Comparison of ENCODE assay signal across 25 cellular contexts in genomic region chr20:58911309-58911708, GRCh38. TPM values are rescaled to one million over a fixed set of nuclear protein-coding genes. Genes with fewer than 3 reads are reported as not detected.
DNase-seq lines count a peak whose midpoint lies in the region; ATAC-seq, FAIRE-seq and TF ChIP-seq lines count a peak whose summit lies in the region.
"Had no signal": no experiment of that assay in that cellular context is flagged by ENCODE, and none has a peak within 500 bp of the region (broad histone marks: within the 10 kb centered on the region; RNA-seq: fewer than 3 reads in every experiment).

No MANE protein-coding gene starts in this region.

- BruUV-seq in GM12878 (replicated peaks; lab: Mats Ljungman, UMichigan) (no TSS peak), A673 (replicated peaks; lab: Mats Ljungman, UMichigan) (no TSS peak)

- no peak for FAIRE-seq in GM12878 (lab: Jason Lieb, UNC)
- FAIRE-seq: GM12892, GM19239 had no signal

- peak overlapping the region; percentile 48 to 65 for H3K27ac Mint-ChIP-seq in natural killer cell
- H3K27ac Mint-ChIP-seq in natural killer cell treated with Interleukin-12 subunit alpha and Interleukin-12 subunit beta and Interleukin-15 and Interleukin-18, amount 100 ng/mL, for 72 hours, result no peak overlapping the region
- H3K27ac Mint-ChIP-seq in memory B cell, result peak overlapping the region; percentile 53

- ATAC-seq in natural killer cell (no peak), GM12878 (no peak), memory B cell (ENCODE audit: low read depth) (no peak), HG02840 (IDR thresholded peaks at IDR 0.05; ENCODE audit: low FRiP score, unreplicated experiment) (no peak)
- no peak for ATAC-seq in natural killer cell treated with Interleukin-12 subunit alpha and Interleukin-12 subunit beta and Interleukin-15 and Interleukin-18, amount 100 ng/mL, for 72 hours
- ATAC-seq: Panc1 had no signal

- H3K4me3 ChIP-seq in GM12878 (no peak overlapping the region), A673 (ENCODE audit: low read depth, low read length, poor library complexity, severe bottlenecking) (no peak overlapping the region)
- H3K4me3 ChIP-seq: BLaER1 had no signal

- H3K27ac ChIP-seq in GM12878 (ENCODE audit: control insufficient read depth, insufficient read depth), result no peak overlapping the region
- H3K27ac ChIP-seq in A673 (ENCODE audit: low read depth, low read length, poor library complexity, severe bottlenecking), result no peak overlapping the region
- H3K27ac ChIP-seq: KMS-11, RWPE1 had no signal

- H3K36me3 Mint-ChIP-seq in natural killer cell, result peaks cover 29% of the 10 kb centered on the region
- peaks cover 41% of the 10 kb centered on the region for H3K36me3 Mint-ChIP-seq in natural killer cell treated with Interleukin-12 subunit alpha and Interleukin-12 subunit beta and Interleukin-15 and Interleukin-18, amount 100 ng/mL, for 72 hours
- H3K36me3 Mint-ChIP-seq in memory B cell, result peaks cover 23% of the 10 kb centered on the region

- no peak overlapping the region for H3K4me2 ChIP-seq in GM12878 (ENCODE audit: control insufficient read depth, insufficient read depth)
- H3K4me2 ChIP-seq: KMS-11 had no signal

- TF ChIP-seq POLR2A in GM12878 (IDR thresholded peaks at IDR 0.05; ENCODE audit: low read depth, low read length), result peak; percentile 47

- H3K9me3 Mint-ChIP-seq in natural killer cell (no peaks in the 10 kb centered on the region), memory B cell (no peaks in the 10 kb centered on the region)
- H3K9me3 Mint-ChIP-seq in natural killer cell treated with Interleukin-12 subunit alpha and Interleukin-12 subunit beta and Interleukin-15 and Interleukin-18, amount 100 ng/mL, for 72 hours, result no peaks in the 10 kb centered on the region

- H3K27me3 Mint-ChIP-seq in natural killer cell (ENCODE audit: low read depth in 2 of 2) (no peaks in the 10 kb centered on the region), memory B cell (no peaks in the 10 kb centered on the region)
- H3K27me3 Mint-ChIP-seq in natural killer cell treated with Interleukin-12 subunit alpha and Interleukin-12 subunit beta and Interleukin-15 and Interleukin-18, amount 100 ng/mL, for 72 hours, result no peaks in the 10 kb centered on the region

- no peak for DNase-seq in natural killer cell
- no peak for DNase-seq in natural killer cell treated with Interleukin-12 subunit alpha and Interleukin-12 subunit beta and Interleukin-15 and Interleukin-18, amount 100 ng/mL, for 72 hours (ENCODE audit: low spot score)
- DNase-seq in GM12878 (ENCODE audit: low read depth, low spot score), result no peak
- no peak for DNase-seq in memory B cell (ENCODE audit: low spot score in 2 of 2)
- DNase-seq in A673 (ENCODE audit: low spot score), result no peak
- no peak for DNase-seq in NCI-H2107 treated with DMSO at 0.1 percent for 48 hours (lab: John Stamatoyannopoulos, UW; ENCODE audit: unreplicated experiment)
- DNase-seq: CD4-positive, alpha-beta memory T cell; COR-L47; EL; GDM1; H7; IMR-90; MM.1S; NCI-H1417; NCI-H1694; NCI-H2029 treated with DMSO at 0.1 percent for 48 hours; NCI-H2227 treated with DMSO at 0.1 percent for 48 hours; SHP77 had no signal

- in situ Hi-C loops in GM12878 (cut with MboI), result no loop called here

- CTCF ChIA-PET in GM12878 (lab: Yijun Ruan, JAX), result interaction anchor here (0.6 kb wide), 1 partner anchor 171 kb away, joined by 3 read pairs; no protein-coding TSS in a partner anchor
- CTCF ChIA-PET in A673 (lab: Charles Lee), result no interaction called here

- intact Hi-C loops in natural killer cell (cut with micrococcal nuclease) (no loop called here), GM12878 (cut with micrococcal nuclease; ENCODE audit: unreplicated experiment) (no loop called here), A673 (cut with micrococcal nuclease; ENCODE audit: unreplicated experiment) (no loop called here)

- no peak overlapping the region for H3K9ac ChIP-seq in GM12878 (ENCODE audit: control insufficient read depth, insufficient read depth, low read length)
- H3K9ac ChIP-seq: BLaER1, KMS-11 had no signal

- no peak overlapping the region for H2AFZ ChIP-seq in GM12878 (ENCODE audit: control insufficient read depth, low read depth, low read length)

- POLR2A ChIA-PET in GM12878 (lab: Charles Lee), result no interaction called here
- POLR2A ChIA-PET in A673 (lab: Charles Lee; ENCODE audit: low non-redundant PET), result no interaction called here

- H3K9me3 ChIP-seq in GM12878 (replicated peaks; ENCODE audit: control insufficient read depth, insufficient read depth, low read length) (no peaks in the 10 kb centered on the region), A673 (ENCODE audit: low read depth, low read length, poor library complexity, severe bottlenecking) (no peaks in the 10 kb centered on the region)
- H3K9me3 ChIP-seq: BLaER1 had no signal

- SMC1A ChIA-PET in GM12878 (lab: Charles Lee; ENCODE audit: uncharacterized antibody, unreplicated experiment), result interaction anchor here (2.1 kb wide), 1 partner anchor 15 kb away, joined by 6 read pairs; no protein-coding TSS in a partner anchor

- WGBS in GM12878 (ENCODE audit: insufficient coverage, insufficient replicate concordance, low lambda C conversion rate, missing lambda C conversion rate), result 98% methylated on average over 2 of the region's 2 CpGs

- peaks cover 5% of the 10 kb centered on the region for H3K79me2 ChIP-seq in GM12878 (ENCODE audit: control insufficient read depth, insufficient read depth, low read length)

- H3K4me1 Mint-ChIP-seq in natural killer cell, result peaks cover 35% of the 10 kb centered on the region in 2 donors
- peaks cover 35 to 43% of the 10 kb centered on the region in 2 donors for H3K4me1 Mint-ChIP-seq in natural killer cell treated with Interleukin-12 subunit alpha and Interleukin-12 subunit beta and Interleukin-15 and Interleukin-18, amount 100 ng/mL, for 72 hours (ENCODE audit: low read depth in 2 of 2)
- H3K4me1 Mint-ChIP-seq in memory B cell, result peaks cover 21% of the 10 kb centered on the region

- no peaks in the 10 kb centered on the region for H4K20me1 ChIP-seq in GM12878 (ENCODE audit: control insufficient read depth, insufficient read depth)
- H4K20me1 ChIP-seq: BLaER1 had no signal

- RAD21 ChIA-PET in GM12878 (lab: Charles Lee; ENCODE audit: unreplicated experiment), result no interaction called here

- TF ChIP-seq EP300 in GM12878 (IDR thresholded peaks at IDR 0.05; ENCODE audit: borderline replicate concordance in 1 of 2, control insufficient read depth in 1 of 2, low read depth in 2 of 2, low read length in 2 of 2), result no peak

- peaks cover 17 to 30% of the 10 kb centered on the region in 2 experiments for H3K36me3 ChIP-seq in GM12878 (ENCODE audit: control insufficient read depth in 2 of 2, insufficient read depth in 2 of 2, low read length in 1 of 2)
- peaks cover 55% of the 10 kb centered on the region for H3K36me3 ChIP-seq in A673 (ENCODE audit: insufficient read depth, low read length, poor library complexity, severe bottlenecking)

- H3K4me1 ChIP-seq in GM12878 (ENCODE audit: control insufficient read depth, insufficient read depth, low read length), result peaks cover 23% of the 10 kb centered on the region
- peaks cover 18% of the 10 kb centered on the region for H3K4me1 ChIP-seq in A673 (ENCODE audit: insufficient read depth, low read length, poor library complexity, severe bottlenecking)

- no peak overlapping the region for H3K4me3 Mint-ChIP-seq in natural killer cell
- H3K4me3 Mint-ChIP-seq in natural killer cell treated with Interleukin-12 subunit alpha and Interleukin-12 subunit beta and Interleukin-15 and Interleukin-18, amount 100 ng/mL, for 72 hours, result no peak overlapping the region
- no peak overlapping the region for H3K4me3 Mint-ChIP-seq in memory B cell
- H3K4me3 Mint-ChIP-seq: CD4-positive, alpha-beta memory T cell had no signal

- TF ChIP-seq RAD21 in GM12878 (IDR thresholded peaks at IDR 0.05; ENCODE audit: insufficient read depth, low read depth, low read length), result no peak

- H3K27me3 ChIP-seq in GM12878 (replicated peaks in 1 of 2; ENCODE audit: control insufficient read depth in 2 of 2, insufficient read depth in 2 of 2, low read length in 1 of 2) (no peaks in the 10 kb centered on the region), A673 (replicated peaks; ENCODE audit: insufficient read depth, low read depth, low read length, poor library complexity) (no peaks in the 10 kb centered on the region)
- H3K27me3 ChIP-seq: BLaER1 had no signal

- TF ChIP-seq CTCF in natural killer cell (IDR thresholded peaks at IDR 0.05) (no peak), GM12878 (IDR thresholded peaks at IDR 0.05 in 2 of 3, conservative IDR thresholded peaks at IDR 0.05 in 1 of 3; ENCODE audit: control insufficient read depth in 2 of 3, extremely low read depth in 1 of 3, insufficient read depth in 1 of 3, low read depth in 3 of 3, low read length in 3 of 3) (no peak), A673 (conservative IDR thresholded peaks at IDR 0.05; ENCODE audit: low read depth, low read length) (no peak)

TF ChIP-seq in GM12878, 131 proteins besides CTCF, POLR2A, EP300 and RAD21 (continues in another document):
- peak; percentile 47; the same call in 1 of the 2 replicates for TF ChIP-seq POLR2AphosphoS5 (IDR thresholded peaks at IDR 0.05; ENCODE audit: low read length)

RNA-seq across cellular contexts. Expression of gene GNAS, which starts 58.8 kb away (rescaled TPM):
- 100 to 1,000 TPM; 530 to 823 (median 582) TPM for total RNA-seq in natural killer cell
- total RNA-seq in natural killer cell treated with Interleukin-12 subunit alpha and Interleukin-12 subunit beta and Interleukin-15 and Interleukin-18, amount 100 ng/mL, for 72 hours, result 100 to 1,000 TPM; 459 to 740 TPM
- 232 and 244 TPM in 2 replicates for total RNA-seq in GM12878 (2013; cell fraction: nucleolus; rRNA removed)
- 399 and 405 TPM in 2 replicates for total RNA-seq in GM12878 (2014; rRNA removed)
- 368 and 389 TPM in 2 replicates for total RNA-seq in GM12878 (2014; rRNA removed; fragmentation: Illumina TruSeq; extraction: Trizol)
- total RNA-seq in GM12878 (2021), result 792 and 818 TPM in 2 replicates
- 423 TPM for polyA plus RNA-seq in GM12878 (2011; ENCODE audit: low read depth)
- 449 and 706 TPM in 2 replicates for polyA plus RNA-seq in GM12878 (2011; rRNA removed)
- polyA plus RNA-seq in GM12878 (2011; cell fraction: cytosol; rRNA removed), result 1,135 and 2,097 TPM in 2 replicates
- polyA plus RNA-seq in GM12878 (2011; cell fraction: nucleus; rRNA removed), result 809 and 1,021 TPM in 2 replicates
- 750 and 915 TPM in 2 replicates for polyA plus RNA-seq in GM12878 (2012)
- 838 and 950 TPM in 2 replicates for polyA plus RNA-seq in GM12878 (2014; fragmentation: Illumina TruSeq; extraction: Trizol)
- 100 to 1,000 TPM; 242 to 344 TPM for polyA plus RNA-seq in GM12878 (2014; fragmentation: Nextera tagmentation; extraction: Ambion mirVana)
- polyA plus RNA-seq in GM12878 (2014; rRNA removed), result 625 and 680 TPM in 2 replicates
- 100 to 1,000 TPM; 209 to 261 TPM for polyA plus RNA-seq in GM12878 (2016; fragmentation: Nextera tagmentation; extraction: Ambion mirVana)
- polyA minus RNA-seq in GM12878 (2011; rRNA and poly(A)+ RNA removed), result 1,102 and 1,227 TPM in 2 replicates
- polyA minus RNA-seq in GM12878 (2011; cell fraction: cytosol; rRNA and poly(A)+ RNA removed), result 416 and 532 TPM in 2 replicates
- 176 and 287 TPM in 2 replicates for polyA minus RNA-seq in GM12878 (2011; cell fraction: nucleus; rRNA and poly(A)+ RNA removed)
- 1,108 and 1,144 TPM in 2 replicates for total RNA-seq in A673 (2021)

Comparison
In these comparisons a context has a peak if more than half of its experiments do, and no peak if none do; other contexts are left out.
1. H3K27ac Mint-ChIP-seq: peak in natural killer cell (2 of 2) and memory B cell (single experiment); none in natural killer cell treated with Interleukin-12 subunit alpha and Interleukin-12 subunit beta and Interleukin-15 and Interleukin-18, amount 100 ng/mL, for 72 hours (0 of 2).